18 cellular contexts compared by ENCODE assay signal in the genomic region with DNA sequence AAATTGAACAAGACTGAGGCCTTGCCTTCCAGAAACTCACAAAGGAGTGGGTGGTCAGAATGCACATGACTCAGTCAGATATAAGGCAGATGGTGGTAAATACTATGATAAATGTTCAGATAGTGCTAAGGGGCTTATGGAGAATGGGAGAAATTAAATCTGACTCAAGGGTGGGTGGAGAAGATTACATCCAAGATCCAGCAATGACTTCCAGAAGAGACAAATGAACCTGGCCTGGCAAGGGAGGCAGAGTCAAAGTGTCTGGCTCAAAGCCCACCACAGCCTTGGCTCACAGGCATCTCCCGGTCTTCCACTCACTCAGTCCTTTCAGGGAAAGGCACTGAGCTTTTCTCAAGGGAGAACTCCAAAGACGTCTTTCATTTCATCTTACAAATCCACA. TPM values are rescaled to one million over a fixed set of nuclear protein-coding genes. Genes with fewer than 3 reads are reported as not detected.
"Had no signal": no experiment of that assay in that cellular context is flagged by ENCODE, and none has a peak within 500 bp of the region (broad histone marks: within the 10 kb centered on the region; RNA-seq: fewer than 3 reads in every experiment).

No MANE protein-coding gene starts in this region.

- H3K4me2 ChIP-seq: smooth muscle cell had no signal

- H3K9me3 ChIP-seq: colonic mucosa, esophagus squamous epithelium, left ventricle myocardium inferior, lower lobe of right lung, right atrium auricular region, suprapubic skin, thyroid gland had no signal

- H3K36me3 ChIP-seq: colonic mucosa, esophagus squamous epithelium, left ventricle myocardium inferior, lower lobe of right lung, right atrium auricular region, suprapubic skin, thyroid gland had no signal

- ATAC-seq: foreskin keratinocyte; left cardiac atrium; lower lobe of right lung; natural killer cell treated with Interleukin-12 subunit alpha and Interleukin-12 subunit beta and Interleukin-15 and Interleukin-18, amount 100 ng/mL, for 72 hours; stimulated activated naive CD8-positive, alpha-beta T cell treated with anti-CD3 and anti-CD28 coated beads, Interleukin-15, Interleukin-2, amounts not matched to agents 100 U/mL and 50 U/mL, for 24 hours had no signal

- H3K27ac ChIP-seq: colonic mucosa, foreskin keratinocyte, left ventricle myocardium inferior, lower lobe of right lung, right atrium auricular region, suprapubic skin, thyroid gland had no signal

- H3K4me3 ChIP-seq: colonic mucosa, esophagus squamous epithelium, left ventricle myocardium inferior, lower lobe of right lung, right atrium auricular region, smooth muscle cell, suprapubic skin, thyroid gland had no signal

- DNase-seq: colonic mucosa; dermis blood vessel endothelial cell; esophagus squamous epithelium; foreskin keratinocyte; immature natural killer cell; kidney; left cardiac atrium; left ventricle myocardium inferior; lower lobe of right lung; occipital lobe; stimulated activated CD4-positive, alpha-beta T cell treated with anti-CD3 and anti-CD28 coated beads, Interleukin-2, amount 100 ng/mL, for 48 hours; stimulated activated naive CD8-positive, alpha-beta T cell treated with anti-CD3 and anti-CD28 coated beads, Interleukin-15, Interleukin-2, amounts not matched to agents 100 U/mL and 50 U/mL, for 24 hours; thyroid gland had no signal

- H3K27me3 ChIP-seq: right atrium auricular region, suprapubic skin, thyroid gland had no signal

RNA-seq across cellular contexts. Expression of a gene that starts 6.1 kb away (rescaled TPM):
- total RNA-seq: foreskin keratinocyte, mesothelial cell of epicardium, smooth muscle cell had no signal
- polyA plus RNA-seq: foreskin keratinocyte, smooth muscle cell had no signal
